11 cellular contexts compared by ENCODE assay signal in the genomic region with DNA sequence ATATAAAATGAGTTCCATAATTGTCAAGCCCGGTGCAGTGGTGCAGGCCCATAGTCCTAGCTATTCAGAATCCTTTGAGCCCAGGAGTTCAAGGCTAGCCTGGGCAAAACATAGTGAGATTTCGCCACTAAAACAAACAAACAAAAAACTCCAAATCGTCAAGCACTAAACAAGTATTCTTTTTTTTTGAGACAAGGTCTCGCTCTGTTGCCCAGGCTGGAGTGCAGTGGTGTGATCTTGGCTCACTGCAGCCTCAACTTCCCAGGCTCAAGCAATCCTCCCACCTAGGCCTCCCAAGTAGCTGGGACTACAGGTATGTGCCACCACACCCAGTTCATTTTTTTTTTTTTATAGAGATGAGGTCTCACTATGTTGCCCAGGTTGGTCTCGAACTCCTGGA. TPM values are rescaled to one million over a fixed set of nuclear protein-coding genes. Genes with fewer than 3 reads are reported as not detected.
A peak's percentile ranks its signal among the peaks of the same experiment; 100 is the strongest.
DNase-seq lines count a peak whose midpoint lies in the region; ATAC-seq and TF ChIP-seq lines count a peak whose summit lies in the region.
"Not testable (repeated sequence)": the region's sequence is repeated elsewhere in the genome, so short reads cannot be mapped to it uniquely, and the experiment has no call there.
"Had no signal": no experiment of that assay in that cellular context is flagged by ENCODE, and none has a peak within 500 bp of the region (broad histone marks: within the 10 kb centered on the region; RNA-seq: fewer than 3 reads in every experiment).

No MANE protein-coding gene starts in this region.

- TF ChIP-seq CTCF in HCT116 (IDR thresholded peaks at IDR 0.05 in 2 of 3, conservative IDR thresholded peaks at IDR 0.05 in 1 of 3; ENCODE audit: borderline replicate concordance in 1 of 3, insufficient read depth in 1 of 3, low read depth in 2 of 3, low read length in 2 of 3); RWPE2 (IDR thresholded peaks at IDR 0.05; ENCODE audit: poor library complexity, severe bottlenecking); endothelial cell (IDR thresholded peaks at IDR 0.05; ENCODE audit: unreplicated experiment); prostate gland (IDR thresholded peaks at IDR 0.05): not testable (repeated sequence)

- ATAC-seq in HCT116; RWPE2 (ENCODE audit: low read depth); stimulated activated naive B cell treated with anti-CD40 and anti-IgM and Interleukin-4, amounts not matched to agents 10 μg/mL and 1 μg/mL and 100 μg/mL, for 72 hours (replicated peaks): not testable (repeated sequence)
- peak; percentile 28 for ATAC-seq in left lobe of liver

- BruUV-seq in HCT116 (replicated peaks; lab: Mats Ljungman, UMichigan), result not testable (repeated sequence)

- intact Hi-C loops in HCT116 (cut with micrococcal nuclease); prostate gland (cut with DNase I): not testable (repeated sequence)

- H3K4me1 ChIP-seq in HCT116 (ENCODE audit: control insufficient read depth in 1 of 2, insufficient read depth in 2 of 2, low read length in 2 of 2), result peaks cover 27 to 33% of the 10 kb centered on the region in 2 experiments
- H3K4me1 ChIP-seq in RWPE2 (ENCODE audit: insufficient read depth, poor library complexity, severe bottlenecking), result peaks cover 29% of the 10 kb centered on the region
- H3K4me1 ChIP-seq in prostate gland (replicated peaks), result peaks cover 14% of the 10 kb centered on the region

- not testable (repeated sequence) for H3K27me3 Mint-ChIP-seq in activated naive CD4-positive, alpha-beta T cell treated with anti-CD3 and anti-CD28 coated beads, Interleukin-2, amount 50 U/mL, for 24 hours; endothelial cell (ENCODE audit: unreplicated experiment); stimulated activated naive B cell treated with anti-CD40 and anti-IgM and Interleukin-4, amounts not matched to agents 10 μg/mL and 1 μg/mL and 100 μg/mL, for 72 hours

- TF ChIP-seq RAD21 in HCT116 (IDR thresholded peaks at IDR 0.05; ENCODE audit: low read depth), result not testable (repeated sequence)

- not testable (repeated sequence) for H4K20me1 ChIP-seq in HCT116 (ENCODE audit: insufficient read depth)

- not testable (repeated sequence) for H3K9me2 ChIP-seq in HCT116 (ENCODE audit: insufficient read depth)

- H3K9me3 ChIP-seq in HCT116 (ENCODE audit: control insufficient read depth in 1 of 2, insufficient read depth in 1 of 2, low read depth in 1 of 2, low read length in 2 of 2); RWPE2 (ENCODE audit: severe bottlenecking); prostate gland: not testable (repeated sequence)

- peaks cover 18 to 24% of the 10 kb centered on the region in 2 experiments; a peak in 3 of 4 replicates for H3K36me3 ChIP-seq in HCT116 (ENCODE audit: control insufficient read depth in 1 of 2, insufficient read depth in 2 of 2, low read length in 2 of 2)
- H3K36me3 ChIP-seq in RWPE2 (ENCODE audit: low read depth), result peaks cover 52% of the 10 kb centered on the region
- peaks cover 13 to 15% of the 10 kb centered on the region in 2 donors for H3K36me3 ChIP-seq in prostate gland

- peak overlapping the region; percentile 57 for H3K4me2 ChIP-seq in HCT116 (ENCODE audit: low read length)

- not testable (repeated sequence) for H3K27me3 ChIP-seq in HCT116 (ENCODE audit: insufficient read depth, low read length); RWPE2 (ENCODE audit: insufficient read depth, poor library complexity, severe bottlenecking); prostate gland (replicated peaks; ENCODE audit: insufficient read depth)

- not testable (repeated sequence) for H3K9ac ChIP-seq in HCT116 (ENCODE audit: low read length)

- TF ChIP-seq POLR2A in HCT116 (IDR thresholded peaks at IDR 0.05; ENCODE audit: borderline replicate concordance, extremely low read depth, insufficient read depth, insufficient read length); prostate gland (IDR thresholded peaks at IDR 0.05): not testable (repeated sequence)

- H3K79me2 ChIP-seq in HCT116 (ENCODE audit: insufficient read depth, low read length), result not testable (repeated sequence)

- 85% methylated on average over 5 of the region's 5 CpGs for WGBS in prostate gland

- H3K36me3 Mint-ChIP-seq in activated naive CD4-positive, alpha-beta T cell treated with anti-CD3 and anti-CD28 coated beads, Interleukin-2, amount 50 U/mL, for 24 hours, result not testable (repeated sequence)
- peaks cover 48% of the 10 kb centered on the region for H3K36me3 Mint-ChIP-seq in endothelial cell (ENCODE audit: low read depth, unreplicated experiment)
- H3K36me3 Mint-ChIP-seq in stimulated activated naive B cell treated with anti-CD40 and anti-IgM and Interleukin-4, amounts not matched to agents 10 μg/mL and 1 μg/mL and 100 μg/mL, for 72 hours, result peaks cover 52 to 76% of the 10 kb centered on the region in 2 donors

- RAD21 ChIA-PET in HCT116 (lab: Charles Lee; ENCODE audit: low non-redundant PET in 1 of 2, low total read pairs in 2 of 2, uncharacterized antibody in 2 of 2, unreplicated experiment in 2 of 2), result not testable (repeated sequence)

- not testable (repeated sequence) for DNase-seq in HCT116 (ENCODE audit: low read depth, low spot score); RWPE2 (ENCODE audit: low spot score); endothelial cell (ENCODE audit: low spot score); left lobe of liver (ENCODE audit: low spot score); prostate gland (ENCODE audit: low spot score); stimulated activated naive B cell treated with anti-CD40 and anti-IgM and Interleukin-4, amounts not matched to agents 10 μg/mL and 1 μg/mL and 100 μg/mL, for 72 hours

- H3K27ac ChIP-seq in HCT116 (ENCODE audit: low read depth, low read length) (peak overlapping the region; percentile 32), RWPE2 (ENCODE audit: poor library complexity, severe bottlenecking) (peak overlapping the region; percentile 51), prostate gland (peak overlapping the region; percentile 21 to 68)

- CTCF ChIA-PET in HCT116 (lab: Charles Lee), result interaction anchor here (0.8 kb wide), 1 partner anchor 34 kb away, joined by 3 read pairs; no protein-coding TSS in a partner anchor

- not testable (repeated sequence) for H3K4me3 ChIP-seq in HCT116 (replicated peaks in 1 of 2; ENCODE audit: low read depth in 1 of 2, low read length in 2 of 2); RWPE2 (ENCODE audit: severe bottlenecking); prostate gland

- H2AFZ ChIP-seq in HCT116 (ENCODE audit: low read depth, low read length, poor library complexity, severe bottlenecking), result not testable (repeated sequence)

- H3K4me1 Mint-ChIP-seq in activated naive CD4-positive, alpha-beta T cell treated with anti-CD3 and anti-CD28 coated beads, Interleukin-2, amount 50 U/mL, for 24 hours; endothelial cell (ENCODE audit: unreplicated experiment): not testable (repeated sequence)
- peaks cover 4 to 12% of the 10 kb centered on the region in 2 donors for H3K4me1 Mint-ChIP-seq in stimulated activated naive B cell treated with anti-CD40 and anti-IgM and Interleukin-4, amounts not matched to agents 10 μg/mL and 1 μg/mL and 100 μg/mL, for 72 hours

- POLR2A ChIA-PET in HCT116 (lab: Charles Lee), result interaction anchor here (0.7 kb wide), 1 partner anchor 11 kb away, joined by 4 read pairs; no protein-coding TSS in a partner anchor

- H3K27ac Mint-ChIP-seq in activated naive CD4-positive, alpha-beta T cell treated with anti-CD3 and anti-CD28 coated beads, Interleukin-2, amount 50 U/mL, for 24 hours, result peak overlapping the region; percentile 51
- H3K27ac Mint-ChIP-seq in endothelial cell (ENCODE audit: unreplicated experiment), result peak overlapping the region; percentile 57
- peak overlapping the region; percentile 42 for H3K27ac Mint-ChIP-seq in stimulated activated naive B cell treated with anti-CD40 and anti-IgM and Interleukin-4, amounts not matched to agents 10 μg/mL and 1 μg/mL and 100 μg/mL, for 72 hours

- H3K9me3 Mint-ChIP-seq in activated naive CD4-positive, alpha-beta T cell treated with anti-CD3 and anti-CD28 coated beads, Interleukin-2, amount 50 U/mL, for 24 hours; endothelial cell (ENCODE audit: unreplicated experiment); stimulated activated naive B cell treated with anti-CD40 and anti-IgM and Interleukin-4, amounts not matched to agents 10 μg/mL and 1 μg/mL and 100 μg/mL, for 72 hours: not testable (repeated sequence)

- H3K4me3 Mint-ChIP-seq in activated naive CD4-positive, alpha-beta T cell treated with anti-CD3 and anti-CD28 coated beads, Interleukin-2, amount 50 U/mL, for 24 hours; endothelial cell (ENCODE audit: unreplicated experiment); stimulated activated naive B cell treated with anti-CD40 and anti-IgM and Interleukin-4, amounts not matched to agents 10 μg/mL and 1 μg/mL and 100 μg/mL, for 72 hours: not testable (repeated sequence)

RNA-seq across cellular contexts. Expression of gene RASL10A, which starts 29.4 kb away (rescaled TPM):
- total RNA-seq in HCT116 (2021; ENCODE audit: unreplicated experiment), result 0.96 TPM
- 0.70 and 0.73 TPM in 2 replicates for polyA plus RNA-seq in HCT116 (2012)
- 30.1 TPM for total RNA-seq in endothelial cell (ENCODE audit: unreplicated experiment)
- total RNA-seq in left lobe of liver, result 1.0 TPM
- 10 to 100 TPM in 1 of 2 donors, 1 to 10 TPM in 1; 9.2 to 15.1 TPM for total RNA-seq in prostate gland
- total RNA-seq: CD8-positive, alpha-beta memory T cell; H4; NCI-H460 had no signal
- polyA plus RNA-seq: CD8-positive, alpha-beta memory T cell had no signal

RNA-seq across cellular contexts. Expression of gene GAS2L1, which starts 38.4 kb away (rescaled TPM):
- total RNA-seq in HCT116 (2021; ENCODE audit: unreplicated experiment) (29.4 TPM), endothelial cell (ENCODE audit: unreplicated experiment) (33.6 TPM), left lobe of liver (14.3 TPM), prostate gland (100 to 1,000 TPM in 1 of 2 donors, 10 to 100 TPM in 1; 85.8 to 159 TPM)
- 21.6 and 22.7 TPM in 2 replicates for polyA plus RNA-seq in HCT116 (2012)
- total RNA-seq: B cell had no signal

RNA-seq across cellular contexts. Expression of gene AP1B1, which starts 43.5 kb away (rescaled TPM):
- 60.4 TPM for total RNA-seq in HCT116 (2021; ENCODE audit: unreplicated experiment)
- 52.9 and 54.6 TPM in 2 replicates for polyA plus RNA-seq in HCT116 (2012)
- total RNA-seq in endothelial cell (ENCODE audit: unreplicated experiment), result 316 TPM
- total RNA-seq in left lobe of liver, result 37.9 TPM
- 100 to 1,000 TPM; 104 to 143 TPM for total RNA-seq in prostate gland
